15 cellular contexts compared by ENCODE assay signal in genomic region chr1:240486596-240486995, GRCh38.
A peak's percentile ranks its signal among the peaks of the same experiment; 100 is the strongest.
DNase-seq lines count a peak whose midpoint lies in the region; ATAC-seq, FAIRE-seq and TF ChIP-seq lines count a peak whose summit lies in the region.
"Had no signal": no experiment of that assay in that cellular context is flagged by ENCODE, and none has a peak within 500 bp of the region (broad histone marks: within the 10 kb centered on the region; RNA-seq: fewer than 3 reads in every experiment).

No MANE protein-coding gene starts in this region.

- no peak overlapping the region for H3K4me3 ChIP-seq in astrocyte (ENCODE audit: insufficient read depth, low read depth, low read length)
- H3K4me3 ChIP-seq: BLaER1 treated with 17β-estradiol and CSF1 and Interleukin-3, amounts not matched to agents 10 nM and 100 nM had no signal

- H3K4me3 Mint-ChIP-seq in astrocyte (ENCODE audit: unreplicated experiment) = no peak overlapping the region
- H3K4me3 Mint-ChIP-seq in activated CD4-positive, alpha-beta T cell treated with anti-CD3 and anti-CD28 coated beads, Interleukin-2, amount 10 ng/mL, durations not matched to agents 24 days and 14 days = no peak overlapping the region
- H3K4me3 Mint-ChIP-seq: CD4-positive, alpha-beta T cell had no signal

- no peaks in the 10 kb centered on the region for H4K20me1 ChIP-seq in astrocyte (ENCODE audit: insufficient read depth, low read length)
- H4K20me1 ChIP-seq: BLaER1 treated with 17β-estradiol and CSF1 and Interleukin-3, amounts not matched to agents 10 nM and 100 nM had no signal

- no peaks in the 10 kb centered on the region for H3K79me2 ChIP-seq in astrocyte (ENCODE audit: insufficient read depth, low read length)

- intact Hi-C loops in left cardiac atrium (cut with DNase I) = no loop called here
- intact Hi-C loops in activated CD4-positive, alpha-beta T cell treated with anti-CD3 and anti-CD28 coated beads, Interleukin-2, amount 10 ng/mL, durations not matched to agents 24 days and 14 days (cut with micrococcal nuclease) = no loop called here

- in situ Hi-C loops in ACHN (cut with HindIII; ENCODE audit: low pct_ligation_motif_present, low pct_unique_long_range_greater_than_20kb, low sequenced_read_pairs) = no loop called here

- H3K4me1 ChIP-seq in astrocyte (ENCODE audit: insufficient read depth, low read length) = peaks cover 8% of the 10 kb centered on the region

- H3K27ac ChIP-seq in astrocyte (ENCODE audit: low read depth, low read length) = no peak overlapping the region
- H3K27ac ChIP-seq: 22Rv1; BLaER1 treated with 17β-estradiol and CSF1 and Interleukin-3, amounts not matched to agents 10 nM and 100 nM had no signal

- no peak overlapping the region for H3K9ac ChIP-seq in astrocyte (ENCODE audit: low read length)
- H3K9ac ChIP-seq: BLaER1 treated with 17β-estradiol and CSF1 and Interleukin-3, amounts not matched to agents 10 nM and 100 nM had no signal

- H3K27ac Mint-ChIP-seq in astrocyte (ENCODE audit: unreplicated experiment) = no peak overlapping the region
- H3K27ac Mint-ChIP-seq in activated CD4-positive, alpha-beta T cell treated with anti-CD3 and anti-CD28 coated beads, Interleukin-2, amount 10 ng/mL, durations not matched to agents 24 days and 14 days = no peak overlapping the region
- H3K27ac Mint-ChIP-seq: CD4-positive, alpha-beta T cell had no signal

- peak; percentile 60 for DNase-seq in ACHN
- no peak for DNase-seq in HTR-8/SVneo (ENCODE audit: insufficient read length, low spot score)
- no peak for DNase-seq in astrocyte (ENCODE audit: low read depth)
- DNase-seq in left kidney (ENCODE audit: low read depth, low spot score) = peak; percentile 56
- no peak for DNase-seq in left cardiac atrium
- DNase-seq in activated CD4-positive, alpha-beta T cell treated with anti-CD3 and anti-CD28 coated beads, Interleukin-2, amount 10 ng/mL, durations not matched to agents 24 days and 14 days = no peak
- DNase-seq: AML-193; CD4-positive, alpha-beta T cell; DMS79; GF-D8 had no signal

- peak; percentile 42 for FAIRE-seq in HTR-8/SVneo (lab: Jason Lieb, UNC)
- peak; percentile 20 for FAIRE-seq in astrocyte (lab: Jason Lieb, UNC)
- FAIRE-seq: H54 had no signal

- ATAC-seq in left cardiac atrium = no peak
- ATAC-seq in GM21619 (IDR thresholded peaks at IDR 0.05; ENCODE audit: unreplicated experiment) = no peak
- ATAC-seq: HCT116 had no signal

- no peak for TF ChIP-seq CTCF in astrocyte (IDR thresholded peaks at IDR 0.05; ENCODE audit: insufficient read depth, low read depth, low read length)

- no peaks in the 10 kb centered on the region for H3K36me3 Mint-ChIP-seq in astrocyte (ENCODE audit: low read depth, unreplicated experiment)
- no peaks in the 10 kb centered on the region for H3K36me3 Mint-ChIP-seq in activated CD4-positive, alpha-beta T cell treated with anti-CD3 and anti-CD28 coated beads, Interleukin-2, amount 10 ng/mL, durations not matched to agents 24 days and 14 days (ENCODE audit: low read depth)

- no peaks in the 10 kb centered on the region for H3K27me3 ChIP-seq in astrocyte (ENCODE audit: insufficient read depth, low read length)
- H3K27me3 ChIP-seq: BLaER1 treated with 17β-estradiol and CSF1 and Interleukin-3, amounts not matched to agents 10 nM and 100 nM had no signal

- H3K27me3 Mint-ChIP-seq in astrocyte (ENCODE audit: low read depth, unreplicated experiment) = peaks cover 8% of the 10 kb centered on the region
- no peaks in the 10 kb centered on the region for H3K27me3 Mint-ChIP-seq in activated CD4-positive, alpha-beta T cell treated with anti-CD3 and anti-CD28 coated beads, Interleukin-2, amount 10 ng/mL, durations not matched to agents 24 days and 14 days

- H2AFZ ChIP-seq in astrocyte (ENCODE audit: low read depth, low read length) = no peak overlapping the region

- no peaks in the 10 kb centered on the region for H3K36me3 ChIP-seq in astrocyte (ENCODE audit: insufficient read depth, low read length)
- H3K36me3 ChIP-seq: BLaER1 treated with 17β-estradiol and CSF1 and Interleukin-3, amounts not matched to agents 10 nM and 100 nM had no signal

- peaks cover 2% of the 10 kb centered on the region for H3K9me3 Mint-ChIP-seq in astrocyte (ENCODE audit: unreplicated experiment)
- H3K9me3 Mint-ChIP-seq in activated CD4-positive, alpha-beta T cell treated with anti-CD3 and anti-CD28 coated beads, Interleukin-2, amount 10 ng/mL, durations not matched to agents 24 days and 14 days = no peaks in the 10 kb centered on the region
- H3K9me3 Mint-ChIP-seq: CD4-positive, alpha-beta T cell had no signal

- no peaks in the 10 kb centered on the region for H3K9me3 ChIP-seq in astrocyte (ENCODE audit: insufficient read depth, low read depth, low read length)
- H3K9me3 ChIP-seq: BLaER1 treated with 17β-estradiol and CSF1 and Interleukin-3, amounts not matched to agents 10 nM and 100 nM had no signal

- H3K4me2 ChIP-seq in astrocyte (ENCODE audit: low read length) = no peak overlapping the region
- H3K4me2 ChIP-seq: BLaER1 treated with 17β-estradiol and CSF1 and Interleukin-3, amounts not matched to agents 10 nM and 100 nM had no signal

- H3K4me1 Mint-ChIP-seq in astrocyte (ENCODE audit: low read depth, unreplicated experiment) = peaks cover 10% of the 10 kb centered on the region
- no peaks in the 10 kb centered on the region for H3K4me1 Mint-ChIP-seq in activated CD4-positive, alpha-beta T cell treated with anti-CD3 and anti-CD28 coated beads, Interleukin-2, amount 10 ng/mL, durations not matched to agents 24 days and 14 days

Comparison
In these comparisons a context has a peak if more than half of its experiments do, and no peak if none do; other contexts are left out.
1. DNase-seq: peak in ACHN (single experiment) and left kidney (single experiment); none in HTR-8/SVneo (single experiment), astrocyte (single experiment), left cardiac atrium (single experiment) and activated CD4-positive, alpha-beta T cell treated with anti-CD3 and anti-CD28 coated beads, Interleukin-2, amount 10 ng/mL, durations not matched to agents 24 days and 14 days (single experiment).